ENCODE assay signal across 12 cellular contexts in genomic region chr2:201798252-201798918, GRCh38.
DNase-seq lines count a peak whose midpoint lies in the region; ATAC-seq and FAIRE-seq lines count a peak whose summit lies in the region.
"Had no signal": no experiment of that assay in that cellular context is flagged by ENCODE, and none has a peak within 500 bp of the region (broad histone marks: within the 10 kb centered on the region; RNA-seq: fewer than 3 reads in every experiment).

No MANE protein-coding gene starts in this region.

- ATAC-seq in HG03025 (IDR thresholded peaks at IDR 0.05; ENCODE audit: low FRiP score, unreplicated experiment): no peak
- ATAC-seq: heart right ventricle had no signal

- in situ Hi-C loops in ACHN (cut with HindIII; ENCODE audit: low pct_ligation_motif_present, low pct_unique_long_range_greater_than_20kb, low sequenced_read_pairs): no loop called here

- no peak for FAIRE-seq in HTR-8/SVneo (lab: Jason Lieb, UNC)

- peak; percentile 98 for DNase-seq in ACHN
- peak; percentile 49 for DNase-seq in HTR-8/SVneo (ENCODE audit: insufficient read length, low spot score)
- peak; percentile 87 for DNase-seq in amniotic epithelial cell (ENCODE audit: low read depth)
- peak; percentile 53 for DNase-seq in hepatic stellate cell (ENCODE audit: low spot score)
- DNase-seq in activated gamma-delta T cell treated with Interleukin-2 at 50 U/mL for 16 hours: no peak
- no peak for DNase-seq in putamen (ENCODE audit: low spot score)
- no peak for DNase-seq in GOT3 (lab: John Stamatoyannopoulos, UW)
- DNase-seq: activated B cell treated with CpG ODN at 0.5 μM for 24 hours, heart right ventricle, midbrain, NCI-H1092 treated with DMSO at 0.1 percent for 48 hours had no signal

Comparison
In these comparisons a context has a peak if more than half of its experiments do, and no peak if none do; other contexts are left out.
1. DNase-seq: peak in ACHN (single experiment), HTR-8/SVneo (single experiment), amniotic epithelial cell (single experiment) and hepatic stellate cell (single experiment); none in activated gamma-delta T cell treated with Interleukin-2 at 50 U/mL for 16 hours (single experiment), putamen (single experiment) and GOT3 (single experiment).